In genomic region chr7:32879460-32879859, GRCh38 we compare ENCODE assay signal across 1 cellular context.
A peak's percentile ranks its signal among the peaks of the same experiment; 100 is the strongest.
TF ChIP-seq lines count a peak whose summit lies in the region.

No MANE protein-coding gene starts in this region.

TF ChIP-seq in endothelial cell of umbilical vein, 7 proteins besides CTCF, POLR2A, EP300 and RAD21:
- TF ChIP-seq FOS (IDR thresholded peaks at IDR 0.05; ENCODE audit: borderline replicate concordance, insufficient read depth, low read length) (peak; percentile 9), EZH2 (IDR thresholded peaks at IDR 0.05; ENCODE audit: borderline replicate concordance, low read depth, low read length, severe bottlenecking) (no peak)
